In the genomic region with DNA sequence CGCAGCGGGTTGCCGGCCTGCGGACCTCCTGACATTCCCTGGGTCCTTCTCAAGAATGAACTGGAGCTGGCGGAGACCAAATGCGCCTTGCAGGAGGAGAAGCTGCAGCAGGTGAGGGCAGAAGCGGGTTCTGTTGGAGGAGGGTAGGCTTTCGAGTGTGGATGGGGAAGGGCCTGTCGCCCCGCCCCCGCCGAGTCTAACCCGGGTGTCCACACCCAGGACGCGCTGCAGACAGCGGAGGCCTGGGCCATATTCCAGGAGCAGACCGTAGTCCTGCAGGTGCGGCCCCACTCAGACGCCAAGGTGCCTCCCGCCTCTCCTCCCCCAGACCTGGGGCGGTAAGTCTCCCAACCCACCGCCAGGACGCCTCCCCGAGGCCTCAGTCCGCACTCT, we compare ENCODE assay signal across 8 cellular contexts.
DNase-seq lines count a peak whose midpoint lies in the region; ATAC-seq and TF ChIP-seq lines count a peak whose summit lies in the region.
"Not testable (repeated sequence)": the region's sequence is repeated elsewhere in the genome, so short reads cannot be mapped to it uniquely, and the experiment has no call there.

No MANE protein-coding gene starts in this region.

- not testable (repeated sequence) for H3K9me2 ChIP-seq in PC-3 (replicated peaks; ENCODE audit: low read length)

- not testable (repeated sequence) for H3K27ac ChIP-seq in PC-3 (ENCODE audit: low read length)
- peak overlapping the region in 1 of 2 donors; percentile 41 for H3K27ac ChIP-seq in esophagus (ENCODE audit: low read depth in 2 of 2, low read length in 1 of 2)
- H3K27ac ChIP-seq in stomach, result peak overlapping the region in 2 of 5 donors; percentile 81 to 86

- not testable (repeated sequence) for H3K4me1 ChIP-seq in PC-3 (ENCODE audit: insufficient read depth, low read length); esophagus (ENCODE audit: control insufficient read depth in 2 of 2, insufficient read depth in 2 of 2, low read length in 1 of 2)
- H3K4me1 ChIP-seq in stomach, result peaks cover 9 to 22% (median 13%) of the 10 kb centered on the region in 4 donors

- H3K27ac Mint-ChIP-seq in activated T-helper 2 cell treated with anti-CD3 and anti-CD28 coated beads, Interferon-gamma antibody, Interleukin-2, Interleukin-4, amounts not matched to agents 10 μg/mL and 5 μg/mL and 100 μg/mL, durations not matched to agents 14 hours and 24 hours and 36 hours, result not testable (repeated sequence)
- peak overlapping the region in 3 of 6 donors; percentile 72 to 100 (median 92) for H3K27ac Mint-ChIP-seq in naive B cell

- not testable (repeated sequence) for H2AFZ ChIP-seq in PC-3 (ENCODE audit: low read length)

- not testable (repeated sequence) for TF ChIP-seq EP300 in stomach (IDR thresholded peaks at IDR 0.05)

- peak overlapping the region; percentile 17 for H3K4me3 ChIP-seq in GM12864 (ENCODE audit: low read depth, low read length)
- peak overlapping the region; percentile 53; the same call in 1 of the 2 replicates for H3K4me3 ChIP-seq in PC-3 (ENCODE audit: low read length)
- H3K4me3 ChIP-seq in esophagus (ENCODE audit: low read depth in 1 of 2, low read length in 2 of 2), result peak overlapping the region; percentile 23 to 29
- peak overlapping the region; percentile 51 to 71 (median 59) for H3K4me3 ChIP-seq in stomach

- POLR2A ChIA-PET in PC-3 (lab: Charles Lee; ENCODE audit: unreplicated experiment), result not testable (repeated sequence)

- intact Hi-C loops in PC-3 (cut with micrococcal nuclease), result loop anchor here (2.0 kb wide), 1 partner anchor 73 kb away; no protein-coding TSS in a partner anchor
- intact Hi-C loops in activated T-helper 2 cell treated with anti-CD3 and anti-CD28 coated beads, Interferon-gamma antibody, Interleukin-2, Interleukin-4, amounts not matched to agents 10 μg/mL and 5 μg/mL and 100 μg/mL, durations not matched to agents 14 hours and 24 hours and 36 hours (cut with micrococcal nuclease), result loop anchor here (2.0 kb wide), 1 partner anchor 77 kb away; no protein-coding TSS in a partner anchor
- intact Hi-C loops in stomach (cut with DNase I; ENCODE audit: low total_unique reads), result not testable (repeated sequence)

- not testable (repeated sequence) for H3K9ac ChIP-seq in PC-3 (ENCODE audit: low read length)

- H3K4me3 Mint-ChIP-seq in activated T-helper 2 cell treated with anti-CD3 and anti-CD28 coated beads, Interferon-gamma antibody, Interleukin-2, Interleukin-4, amounts not matched to agents 10 μg/mL and 5 μg/mL and 100 μg/mL, durations not matched to agents 14 hours and 24 hours and 36 hours (ENCODE audit: low read depth), result peak overlapping the region; percentile 91
- H3K4me3 Mint-ChIP-seq in naive B cell, result peak overlapping the region; percentile 93 to 100 (median 98)

- H4K20me1 ChIP-seq in PC-3 (ENCODE audit: low read length), result not testable (repeated sequence)

- not testable (repeated sequence) for BruUV-seq in PC-3 (replicated peaks; lab: Mats Ljungman, UMichigan)

- H3K27me3 Mint-ChIP-seq in activated T-helper 2 cell treated with anti-CD3 and anti-CD28 coated beads, Interferon-gamma antibody, Interleukin-2, Interleukin-4, amounts not matched to agents 10 μg/mL and 5 μg/mL and 100 μg/mL, durations not matched to agents 14 hours and 24 hours and 36 hours (ENCODE audit: low read depth), result peaks cover 14% of the 10 kb centered on the region
- not testable (repeated sequence) for H3K27me3 Mint-ChIP-seq in naive B cell

- not testable (repeated sequence) for H3K79me2 ChIP-seq in PC-3 (ENCODE audit: low read length)

- not testable (repeated sequence) for H3K27me3 ChIP-seq in PC-3 (ENCODE audit: low read length); esophagus (ENCODE audit: control insufficient read depth in 1 of 2, insufficient read depth in 2 of 2, low read length in 2 of 2); stomach

- not testable (repeated sequence) for H3K36me3 Mint-ChIP-seq in activated T-helper 2 cell treated with anti-CD3 and anti-CD28 coated beads, Interferon-gamma antibody, Interleukin-2, Interleukin-4, amounts not matched to agents 10 μg/mL and 5 μg/mL and 100 μg/mL, durations not matched to agents 14 hours and 24 hours and 36 hours (ENCODE audit: low read depth); naive B cell

- not testable (repeated sequence) for TF ChIP-seq POLR2A in stomach (IDR thresholded peaks at IDR 0.05)

- not testable (repeated sequence) for H3F3A ChIP-seq in PC-3 (ENCODE audit: low read length, unreplicated experiment)

- H3K4me2 ChIP-seq in PC-3 (ENCODE audit: low read length), result peak overlapping the region; percentile 69; the same call in 1 of the 2 replicates

- ATAC-seq in GM21528 (IDR thresholded peaks at IDR 0.05; ENCODE audit: low FRiP score, unreplicated experiment) (peak; percentile 14), HG03045 (IDR thresholded peaks at IDR 0.05; ENCODE audit: unreplicated experiment) (peak; percentile 24), PC-3 (peak; percentile 42), naive B cell (ENCODE audit: low read depth in 2 of 2) (peak; percentile 16 to 21)

- not testable (repeated sequence) for H3K4me1 Mint-ChIP-seq in activated T-helper 2 cell treated with anti-CD3 and anti-CD28 coated beads, Interferon-gamma antibody, Interleukin-2, Interleukin-4, amounts not matched to agents 10 μg/mL and 5 μg/mL and 100 μg/mL, durations not matched to agents 14 hours and 24 hours and 36 hours (ENCODE audit: low read depth); naive B cell

- CTCF ChIA-PET in PC-3 (lab: Charles Lee), result interaction anchor here (0.9 kb wide), 1 partner anchor 285 kb away, joined by 6 read pairs; no protein-coding TSS in a partner anchor

- DNase-seq in GM12864 (ENCODE audit: low read depth); PC-3; activated T-helper 2 cell treated with anti-CD3 and anti-CD28 coated beads, Interferon-gamma antibody, Interleukin-2, Interleukin-4, amounts not matched to agents 10 μg/mL and 5 μg/mL and 100 μg/mL, durations not matched to agents 14 hours and 24 hours and 36 hours (ENCODE audit: low spot score); naive B cell; stomach: not testable (repeated sequence)

- 0% methylated on average over 7 to 13 of the region's 25 CpGs for WGBS in esophagus, 2 donors
- WGBS in stomach, 5 donors, result 0 to 1% (median 1%) methylated on average over 7 to 12 of the region's 25 CpGs; no CpG with 5 or more reads in 2 of the 5 donors

- not testable (repeated sequence) for H3K9me3 Mint-ChIP-seq in activated T-helper 2 cell treated with anti-CD3 and anti-CD28 coated beads, Interferon-gamma antibody, Interleukin-2, Interleukin-4, amounts not matched to agents 10 μg/mL and 5 μg/mL and 100 μg/mL, durations not matched to agents 14 hours and 24 hours and 36 hours; naive B cell

- H3K9me3 ChIP-seq in PC-3 (ENCODE audit: low read length); esophagus (ENCODE audit: control insufficient read depth in 2 of 2, insufficient read depth in 1 of 2, low read depth in 1 of 2, low read length in 1 of 2); stomach: not testable (repeated sequence)

- not testable (repeated sequence) for TF ChIP-seq CTCF in GM12864 (IDR thresholded peaks at IDR 0.05; ENCODE audit: low read depth, low read length, missing control alignments); PC-3 (conservative IDR thresholded peaks at IDR 0.05; ENCODE audit: low read depth, low read length); stomach (IDR thresholded peaks at IDR 0.05)

- not testable (repeated sequence) for H3K36me3 ChIP-seq in PC-3 (ENCODE audit: low read depth, low read length); esophagus (ENCODE audit: control insufficient read depth in 2 of 2, insufficient read depth in 2 of 2, low read length in 1 of 2)
- H3K36me3 ChIP-seq in stomach, result peaks cover 5 to 11% (median 7%) of the 10 kb centered on the region in 4 donors
